8 cellular contexts compared by ENCODE assay signal in the genomic region with DNA sequence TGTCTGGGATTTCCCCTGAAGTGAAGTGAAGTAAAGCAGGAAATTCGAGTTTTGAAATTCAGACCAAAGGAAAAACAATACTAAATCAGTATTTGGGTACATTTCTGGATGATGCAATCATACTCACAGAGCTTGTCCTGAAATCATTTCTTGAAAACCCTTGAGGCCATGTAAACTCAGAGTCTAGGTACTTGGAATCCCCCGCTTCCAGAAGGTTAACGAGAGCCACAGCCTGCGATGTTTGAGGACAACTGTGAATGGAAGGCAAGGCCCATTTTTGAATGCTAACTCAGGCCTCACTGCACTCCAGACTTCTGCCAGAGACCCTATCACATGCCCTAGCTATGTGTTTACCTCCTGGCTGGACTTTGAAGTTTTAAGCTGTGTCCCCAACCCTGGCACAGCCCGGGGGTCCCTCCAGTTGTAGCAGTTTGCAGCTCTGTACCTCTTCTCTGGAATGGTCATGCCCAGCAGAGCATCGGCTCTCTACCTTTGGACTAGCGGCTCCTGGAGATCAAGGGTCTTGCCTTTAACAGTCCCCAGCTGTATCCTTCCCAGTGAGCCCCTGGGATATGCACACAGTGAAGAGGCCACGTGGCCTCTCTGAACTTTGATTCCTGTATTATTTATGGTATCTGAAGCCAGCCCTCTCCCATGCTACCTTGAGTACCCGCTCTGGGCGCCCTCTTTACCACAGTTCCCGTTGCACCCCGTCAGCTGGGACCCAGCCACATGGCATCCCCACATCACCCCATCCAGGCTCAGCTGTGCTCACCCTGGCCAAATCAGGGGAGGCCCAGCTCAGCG. TPM values are rescaled to one million over a fixed set of nuclear protein-coding genes. Genes with fewer than 3 reads are reported as not detected.
DNase-seq lines count a peak whose midpoint lies in the region; ATAC-seq and TF ChIP-seq lines count a peak whose summit lies in the region.

No MANE protein-coding gene starts in this region.

- no peaks in the 10 kb centered on the region for H3K27me3 ChIP-seq in PC-3 (ENCODE audit: low read length)
- H3K27me3 ChIP-seq in neutrophil = peaks cover 47% of the 10 kb centered on the region

- H3K4me3 ChIP-seq in PC-3 (ENCODE audit: low read length) = no peak overlapping the region; the same call in 1 of the 2 replicates
- H3K4me3 ChIP-seq in neutrophil (ENCODE audit: low read depth in 1 of 2, low read length in 1 of 2) = peak overlapping the region; percentile 57 to 99

- peaks cover 12% of the 10 kb centered on the region for H3F3A ChIP-seq in PC-3 (ENCODE audit: low read length, unreplicated experiment)

- H4K20me1 ChIP-seq in PC-3 (ENCODE audit: low read length) = no peaks in the 10 kb centered on the region

- BruUV-seq in PC-3 (replicated peaks; lab: Mats Ljungman, UMichigan) = TSS peak; percentile 2

- H3K4me1 ChIP-seq in PC-3 (ENCODE audit: insufficient read depth, low read length) = peaks cover 81% of the 10 kb centered on the region
- peaks cover 60 to 63% of the 10 kb centered on the region in 2 experiments for H3K4me1 ChIP-seq in neutrophil (ENCODE audit: control insufficient read depth in 1 of 2, insufficient read depth in 1 of 2, low read depth in 1 of 2, low read length in 1 of 2)

- H3K4me2 ChIP-seq in PC-3 (ENCODE audit: low read length) = peak overlapping the region; percentile 78

- H2AFZ ChIP-seq in PC-3 (ENCODE audit: low read length) = no peak overlapping the region

- H3K36me3 ChIP-seq in PC-3 (ENCODE audit: low read depth, low read length) (no peaks in the 10 kb centered on the region), neutrophil (no peaks in the 10 kb centered on the region)

- H3K9me3 ChIP-seq in PC-3 (ENCODE audit: low read length) = no peaks in the 10 kb centered on the region
- no peaks in the 10 kb centered on the region for H3K9me3 ChIP-seq in neutrophil

- peaks cover 29% of the 10 kb centered on the region for H3K79me2 ChIP-seq in PC-3 (ENCODE audit: low read length)

- intact Hi-C loops in PC-3 (cut with micrococcal nuclease) = loop anchor here (1.0 to 10.0 kb wide), 4 partner anchors 40 to 582 kb away; no protein-coding TSS in a partner anchor

- peak overlapping the region; percentile 89 for H3K9ac ChIP-seq in PC-3 (ENCODE audit: low read length)

- CTCF ChIA-PET in PC-3 (lab: Charles Lee) = interaction anchor here (0.8 kb wide), 1 partner anchor 109 kb away, joined by 4 read pairs; no protein-coding TSS in a partner anchor

- H3K27ac ChIP-seq in PC-3 (ENCODE audit: low read length) = peak overlapping the region; percentile 98
- H3K27ac ChIP-seq in epithelial cell of prostate = peak overlapping the region; percentile 99
- H3K27ac ChIP-seq in neutrophil = peak overlapping the region; percentile 95

- peak; percentile 3; the same call in 1 of the 2 replicates for ATAC-seq in PC-3

- POLR2A ChIA-PET in PC-3 (lab: Charles Lee; ENCODE audit: unreplicated experiment) = interaction anchor here (0.6 to 1.0 kb wide), 5 partner anchors 9 to 601 kb away, joined by 3 to 4 read pairs (median 3); no protein-coding TSS in a partner anchor

- TF ChIP-seq CTCF in PC-3 (conservative IDR thresholded peaks at IDR 0.05; ENCODE audit: low read depth, low read length) = no peak
- TF ChIP-seq CTCF in neutrophil (IDR thresholded peaks at IDR 0.05) = no peak

- H3K9me2 ChIP-seq in PC-3 (replicated peaks; ENCODE audit: low read length) = no peaks in the 10 kb centered on the region

- peak; percentile 4 for DNase-seq in D341Med (ENCODE audit: low spot score)
- peak; percentile 96 for DNase-seq in PC-3
- DNase-seq in epithelial cell of prostate (ENCODE audit: low read depth, low spot score) = peak; percentile 87
- DNase-seq in NCI-H2081 (lab: John Stamatoyannopoulos, UW) = no peak
- DNase-seq in NCI-H345 treated with DMSO at 0.1 percent for 48 hours (lab: John Stamatoyannopoulos, UW; ENCODE audit: unreplicated experiment) = no peak
- no peak for DNase-seq in DMS 273 treated with DMSO at 0.1 percent for 48 hours (lab: John Stamatoyannopoulos, UW)
- DNase-seq in NCI-H82 treated with DMSO at 0.1 percent for 48 hours (lab: John Stamatoyannopoulos, UW; ENCODE audit: unreplicated experiment) = no peak

RNA-seq across cellular contexts. Expression of a gene that starts 5.6 kb away (rescaled TPM):
- total RNA-seq in PC-3 (2014; rRNA removed) = 1,927 and 1,937 TPM in 2 replicates

RNA-seq across cellular contexts. Expression of a gene that starts 22.8 kb away (rescaled TPM):
- total RNA-seq in PC-3 (2014; rRNA removed) = 0.22 TPM in 1 of 2 replicates, not detected in the other

RNA-seq across cellular contexts. Expression of a gene that starts 55.6 kb away (rescaled TPM):
- total RNA-seq in PC-3 (2014; rRNA removed) = 6.6 and 7.9 TPM in 2 replicates

Comparison
In these comparisons a context has a peak if more than half of its experiments do, and no peak if none do; other contexts are left out.
1. DNase-seq: peak in D341Med (single experiment), PC-3 (single experiment) and epithelial cell of prostate (single experiment); none in NCI-H2081 (0 of 2), NCI-H345 treated with DMSO at 0.1 percent for 48 hours (single experiment), DMS 273 treated with DMSO at 0.1 percent for 48 hours (single experiment) and NCI-H82 treated with DMSO at 0.1 percent for 48 hours (single experiment).
2. Peak in every context shown above with its lines, with median percentiles within 50 percentile points of each other: H3K27ac ChIP-seq.